ENCODE assay signal across 2 cellular contexts in genomic region chr15:26102365-26102764, GRCh38.
TF ChIP-seq lines count a peak whose summit lies in the region.

No MANE protein-coding gene starts in this region.

TF ChIP-seq in HepG2, 621 proteins besides CTCF, POLR2A, EP300 and RAD21:
- TF ChIP-seq, protein P1, sequence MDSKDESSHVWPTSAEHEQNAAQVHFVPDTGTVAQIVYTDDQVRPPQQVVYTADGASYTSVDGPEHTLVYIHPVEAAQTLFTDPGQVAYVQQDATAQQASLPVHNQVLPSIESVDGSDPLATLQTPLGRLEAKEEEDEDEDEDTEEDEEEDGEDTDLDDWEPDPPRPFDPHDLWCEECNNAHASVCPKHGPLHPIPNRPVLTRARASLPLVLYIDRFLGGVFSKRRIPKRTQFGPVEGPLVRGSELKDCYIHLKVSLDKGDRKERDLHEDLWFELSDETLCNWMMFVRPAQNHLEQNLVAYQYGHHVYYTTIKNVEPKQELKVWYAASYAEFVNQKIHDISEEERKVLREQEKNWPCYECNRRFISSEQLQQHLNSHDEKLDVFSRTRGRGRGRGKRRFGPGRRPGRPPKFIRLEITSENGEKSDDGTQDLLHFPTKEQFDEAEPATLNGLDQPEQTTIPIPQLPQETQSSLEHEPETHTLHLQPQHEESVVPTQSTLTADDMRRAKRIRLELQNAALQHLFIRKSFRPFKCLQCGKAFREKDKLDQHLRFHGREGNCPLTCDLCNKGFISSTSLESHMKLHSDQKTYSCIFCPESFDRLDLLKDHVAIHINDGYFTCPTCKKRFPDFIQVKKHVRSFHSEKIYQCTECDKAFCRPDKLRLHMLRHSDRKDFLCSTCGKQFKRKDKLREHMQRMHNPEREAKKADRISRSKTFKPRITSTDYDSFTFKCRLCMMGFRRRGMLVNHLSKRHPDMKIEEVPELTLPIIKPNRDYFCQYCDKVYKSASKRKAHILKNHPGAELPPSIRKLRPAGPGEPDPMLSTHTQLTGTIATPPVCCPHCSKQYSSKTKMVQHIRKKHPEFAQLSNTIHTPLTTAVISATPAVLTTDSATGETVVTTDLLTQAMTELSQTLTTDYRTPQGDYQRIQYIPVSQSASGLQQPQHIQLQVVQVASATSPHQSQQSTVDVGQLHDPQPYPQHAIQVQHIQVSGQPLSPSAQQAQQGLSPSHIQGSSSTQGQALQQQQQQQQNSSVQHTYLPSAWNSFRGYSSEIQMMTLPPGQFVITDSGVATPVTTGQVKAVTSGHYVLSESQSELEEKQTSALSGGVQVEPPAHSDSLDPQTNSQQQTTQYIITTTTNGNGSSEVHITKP (CRISPR knock-in tag; IDR thresholded peaks at IDR 0.05; ENCODE audit: low read depth): no peak
- peak; percentile 94 for TF ChIP-seq MAFF (IDR thresholded peaks at IDR 0.05; ENCODE audit: low read depth, low read length)
- TF ChIP-seq MAFK (conservative IDR thresholded peaks at IDR 0.05 in 1 of 2, IDR thresholded peaks at IDR 0.05 in 1 of 2; ENCODE audit: low read length in 2 of 2): peak; percentile 93 to 96
TF ChIP-seq in HepG2: peak in this region for 2.

TF ChIP-seq in K562, 482 proteins besides CTCF, POLR2A, EP300 and RAD21 (continued from another document):
- TF ChIP-seq ZBTB11 (CRISPR knock-in tag; IDR thresholded peaks at IDR 0.05) (no peak), TCF3 (CRISPR knock-in tag; IDR thresholded peaks at IDR 0.05) (no peak), SMAD3 (CRISPR knock-in tag; conservative IDR thresholded peaks at IDR 0.05) (no peak), ZNF316 (IDR thresholded peaks at IDR 0.05) (peak; percentile 91), MYC (IDR thresholded peaks at IDR 0.05; ENCODE audit: low read depth, low read length) (no peak), MYC (CRISPR knock-in tag; IDR thresholded peaks at IDR 0.05; ENCODE audit: borderline replicate concordance, low read depth) (no peak), CBFB (CRISPR knock-in tag; IDR thresholded peaks at IDR 0.05) (no peak), GABPB2 (CRISPR knock-in tag; conservative IDR thresholded peaks at IDR 0.05) (no peak), PRMT5 (CRISPR knock-in tag; IDR thresholded peaks at IDR 0.05) (no peak), SIN3A (IDR thresholded peaks at IDR 0.05; ENCODE audit: borderline replicate concordance in 2 of 2, control insufficient read depth in 1 of 2, low read depth in 2 of 2, low read length in 2 of 2) (no peak), USF2 (CRISPR knock-in tag; IDR thresholded peaks at IDR 0.05) (no peak), ETV6 (IDR thresholded peaks at IDR 0.05; ENCODE audit: borderline replicate concordance in 1 of 2, low read depth in 2 of 2, low read length in 1 of 2) (no peak), ETV6 (CRISPR knock-in tag; IDR thresholded peaks at IDR 0.05; ENCODE audit: borderline replicate concordance) (no peak), U2AF1 (optimal IDR thresholded peaks at IDR 0.05; ENCODE audit: low read depth, low read length) (no peak), MAFF (IDR thresholded peaks at IDR 0.05; ENCODE audit: low read length) (peak; percentile 86), MAFK (IDR thresholded peaks at IDR 0.05; ENCODE audit: low read length) (peak; percentile 90), MAFG (tag; conservative IDR thresholded peaks at IDR 0.05) (peak; percentile 85), BDP1 (IDR thresholded peaks at IDR 0.05; ENCODE audit: insufficient read depth, insufficient read length) (no peak)
- TF ChIP-seq, protein P2, sequence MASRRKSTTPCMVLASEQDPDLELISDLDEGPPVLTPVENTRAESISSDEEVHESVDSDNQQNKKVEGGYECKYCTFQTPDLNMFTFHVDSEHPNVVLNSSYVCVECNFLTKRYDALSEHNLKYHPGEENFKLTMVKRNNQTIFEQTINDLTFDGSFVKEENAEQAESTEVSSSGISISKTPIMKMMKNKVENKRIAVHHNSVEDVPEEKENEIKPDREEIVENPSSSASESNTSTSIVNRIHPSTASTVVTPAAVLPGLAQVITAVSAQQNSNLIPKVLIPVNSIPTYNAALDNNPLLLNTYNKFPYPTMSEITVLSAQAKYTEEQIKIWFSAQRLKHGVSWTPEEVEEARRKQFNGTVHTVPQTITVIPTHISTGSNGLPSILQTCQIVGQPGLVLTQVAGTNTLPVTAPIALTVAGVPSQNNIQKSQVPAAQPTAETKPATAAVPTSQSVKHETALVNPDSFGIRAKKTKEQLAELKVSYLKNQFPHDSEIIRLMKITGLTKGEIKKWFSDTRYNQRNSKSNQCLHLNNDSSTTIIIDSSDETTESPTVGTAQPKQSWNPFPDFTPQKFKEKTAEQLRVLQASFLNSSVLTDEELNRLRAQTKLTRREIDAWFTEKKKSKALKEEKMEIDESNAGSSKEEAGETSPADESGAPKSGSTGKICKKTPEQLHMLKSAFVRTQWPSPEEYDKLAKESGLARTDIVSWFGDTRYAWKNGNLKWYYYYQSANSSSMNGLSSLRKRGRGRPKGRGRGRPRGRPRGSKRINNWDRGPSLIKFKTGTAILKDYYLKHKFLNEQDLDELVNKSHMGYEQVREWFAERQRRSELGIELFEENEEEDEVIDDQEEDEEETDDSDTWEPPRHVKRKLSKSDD (conservative IDR thresholded peaks at IDR 0.05; ENCODE audit: low read length): no peak
